15 cellular contexts compared by ENCODE assay signal in the genomic region with DNA sequence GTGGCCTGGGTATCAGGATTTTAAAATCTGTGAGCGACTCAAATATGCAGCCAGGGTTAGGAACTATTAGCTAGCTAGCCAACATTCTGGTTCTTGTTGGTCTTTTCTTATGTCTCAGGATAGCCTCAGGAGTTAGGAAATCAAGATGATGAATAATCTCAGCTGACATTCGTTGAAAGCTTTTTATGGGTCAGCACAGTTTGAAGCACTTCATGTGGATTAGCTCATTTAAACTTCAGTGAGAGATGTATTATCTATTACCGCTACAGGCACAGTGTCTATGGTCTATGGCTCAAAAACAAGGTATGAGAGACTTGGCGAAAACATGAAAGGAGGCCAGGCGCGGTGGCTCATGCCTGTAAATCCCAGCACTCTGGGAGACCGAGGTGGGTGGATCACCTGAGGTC.
A peak's percentile ranks its signal among the peaks of the same experiment; 100 is the strongest.
DNase-seq lines count a peak whose midpoint lies in the region; ATAC-seq and TF ChIP-seq lines count a peak whose summit lies in the region.
"Had no signal": no experiment of that assay in that cellular context is flagged by ENCODE, and none has a peak within 500 bp of the region (broad histone marks: within the 10 kb centered on the region; RNA-seq: fewer than 3 reads in every experiment).

No MANE protein-coding gene starts in this region.

- H3K4me3 ChIP-seq in RWPE2 (ENCODE audit: severe bottlenecking) (no peak overlapping the region), fibroblast of mammary gland (ENCODE audit: control insufficient read depth, low read depth, low read length) (no peak overlapping the region), skeletal muscle cell (ENCODE audit: low read depth, low read length) (no peak overlapping the region)
- H3K4me3 ChIP-seq: PC-9, prostate gland had no signal

- H3K27ac ChIP-seq in RWPE2 (ENCODE audit: poor library complexity, severe bottlenecking), result peak overlapping the region; percentile 84
- H3K27ac ChIP-seq: PC-9, prostate gland had no signal

- TF ChIP-seq CTCF in RWPE2 (IDR thresholded peaks at IDR 0.05; ENCODE audit: poor library complexity, severe bottlenecking) (no peak), fibroblast of mammary gland (conservative IDR thresholded peaks at IDR 0.05; ENCODE audit: control insufficient read depth, insufficient read depth, low read depth, low read length) (no peak)

- H3K9me3 ChIP-seq in RWPE2 (ENCODE audit: severe bottlenecking), result no peaks in the 10 kb centered on the region
- H3K9me3 ChIP-seq: prostate gland had no signal

- H3K36me3 ChIP-seq in RWPE2 (ENCODE audit: low read depth), result no peaks in the 10 kb centered on the region
- H3K36me3 ChIP-seq: prostate gland had no signal

- H3K4me1 ChIP-seq in RWPE2 (ENCODE audit: insufficient read depth, poor library complexity, severe bottlenecking), result peaks cover 47% of the 10 kb centered on the region
- H3K4me1 ChIP-seq: prostate gland had no signal

- ATAC-seq in RWPE2 (ENCODE audit: low read depth) (peak; percentile 81), GM21360 (IDR thresholded peaks at IDR 0.05; ENCODE audit: unreplicated experiment) (no peak), HG02938 (IDR thresholded peaks at IDR 0.05; ENCODE audit: unreplicated experiment) (no peak)
- ATAC-seq: natural killer cell treated with Interleukin-12 subunit alpha and Interleukin-12 subunit beta and Interleukin-15 and Interleukin-18, amount 100 ng/mL, for 72 hours had no signal

- H3K27me3 ChIP-seq in RWPE2 (ENCODE audit: insufficient read depth, poor library complexity, severe bottlenecking), result no peaks in the 10 kb centered on the region

- DNase-seq in ELR (ENCODE audit: low read depth) (peak; percentile 36), RWPE2 (ENCODE audit: low spot score) (peak; percentile 75), fibroblast of mammary gland (ENCODE audit: low read depth) (peak; percentile 98), skeletal muscle cell (ENCODE audit: low read depth) (peak; percentile 33), NCI-H446 treated with DMSO at 0.1 percent for 48 hours (lab: John Stamatoyannopoulos, UW) (no peak), activated gamma-delta T cell treated with Interleukin-2 at 50 U/mL for 16 hours (no peak)
- DNase-seq: activated CD4-positive, alpha-beta T cell treated with anti-CD3 and anti-CD28 coated beads for 48 hours; C1 segment of cervical spinal cord; DMS 273 treated with DMSO at 0.1 percent for 48 hours; NCI-H748 treated with DMSO at 0.1 percent for 48 hours; PC-9 had no signal

Comparison
In these comparisons a context has a peak if more than half of its experiments do, and no peak if none do; other contexts are left out.
1. DNase-seq: peak in ELR (single experiment), RWPE2 (single experiment), fibroblast of mammary gland (single experiment) and skeletal muscle cell (single experiment); none in NCI-H446 treated with DMSO at 0.1 percent for 48 hours (single experiment) and activated gamma-delta T cell treated with Interleukin-2 at 50 U/mL for 16 hours (single experiment).